In the genomic region with DNA sequence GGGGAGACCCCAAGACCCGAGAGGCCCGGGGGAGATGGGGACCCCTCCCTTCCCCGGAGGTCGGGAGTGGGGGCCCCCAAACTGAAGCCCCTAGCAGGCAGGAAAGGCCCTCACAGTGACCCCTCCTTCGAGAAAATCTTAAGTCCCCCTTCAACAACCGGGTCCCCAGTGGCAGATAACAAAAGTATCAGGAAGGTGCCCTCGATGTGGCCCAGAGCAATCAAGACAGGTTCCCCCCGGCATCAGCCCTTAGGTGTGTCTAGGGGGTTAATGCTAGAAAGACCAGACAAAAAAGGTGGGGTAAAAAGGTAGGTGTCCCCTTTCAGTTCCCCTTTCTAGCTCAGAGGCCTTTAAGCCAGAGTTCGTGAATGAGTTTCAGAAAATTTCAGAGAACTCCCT, we compare ENCODE assay signal across 8 cellular contexts. TPM values are rescaled to one million over a fixed set of nuclear protein-coding genes. Genes with fewer than 3 reads are reported as not detected.
DNase-seq lines count a peak whose midpoint lies in the region; ATAC-seq and TF ChIP-seq lines count a peak whose summit lies in the region.

No MANE protein-coding gene starts in this region.

- peak overlapping the region; percentile 88 to 93 (median 90) for H3K4me3 Mint-ChIP-seq in CD8-positive, alpha-beta memory T cell
- peak overlapping the region; percentile 83 to 88 (median 85) for H3K4me3 Mint-ChIP-seq in brain

- H3K4me2 ChIP-seq in KMS-11: peak overlapping the region; percentile 80

- H3K9me3 Mint-ChIP-seq in CD8-positive, alpha-beta memory T cell: no peaks in the 10 kb centered on the region
- H3K9me3 Mint-ChIP-seq in brain: no peaks in the 10 kb centered on the region

- peaks cover 0 to 2% of the 10 kb centered on the region in 2 donors for H3K27me3 Mint-ChIP-seq in CD8-positive, alpha-beta memory T cell
- peaks cover 5% of the 10 kb centered on the region for H3K27me3 Mint-ChIP-seq in brain

- H3K79me2 ChIP-seq in KMS-11 (ENCODE audit: insufficient read depth, low read depth): no peaks in the 10 kb centered on the region

- no peak for TF ChIP-seq CTCF in KMS-11 (conservative IDR thresholded peaks at IDR 0.05; ENCODE audit: low read depth, low read length)
- TF ChIP-seq CTCF in brain (conservative IDR thresholded peaks at IDR 0.05): no peak

- H3K4me3 ChIP-seq in CD8-positive, alpha-beta memory T cell (ENCODE audit: low read length): peak overlapping the region; percentile 53
- no peak overlapping the region for H3K4me3 ChIP-seq in KMS-11 (IDR thresholded peaks at IDR 0.05; ENCODE audit: insufficient read depth, low read depth, low read length)
- peak overlapping the region in 1 of 2 donors; percentile 18 for H3K4me3 ChIP-seq in muscle layer of colon (ENCODE audit: low read depth in 1 of 2, low read length in 2 of 2)

- peak overlapping the region; percentile 39; the same call in 1 of the 2 replicates for H2AFZ ChIP-seq in KMS-11 (ENCODE audit: low read depth)

- H3K36me3 Mint-ChIP-seq in CD8-positive, alpha-beta memory T cell: peaks cover 0 to 11% (median 4%) of the 10 kb centered on the region in 3 donors
- H3K36me3 Mint-ChIP-seq in brain: no peaks in the 10 kb centered on the region

- DNase-seq in CD8-positive, alpha-beta memory T cell: peak in 3 of 5 donors; percentile 32 to 58 (median 37)
- DNase-seq in NCI-H1436 (lab: John Stamatoyannopoulos, UW): no peak
- DNase-seq in NK-92 (lab: John Stamatoyannopoulos, UW; ENCODE audit: unreplicated experiment): no peak

- peak overlapping the region; percentile 53 for H3K27ac ChIP-seq in CD8-positive, alpha-beta memory T cell (ENCODE audit: low read depth, low read length)
- H3K27ac ChIP-seq in KMS-11: no peak overlapping the region
- peak overlapping the region; percentile 32 for H3K27ac ChIP-seq in muscle layer of colon (ENCODE audit: low read depth, low read length)

- peak overlapping the region; percentile 25; the same call in 1 of the 2 replicates for H3K9ac ChIP-seq in KMS-11
- peak overlapping the region; percentile 21 for H3K9ac ChIP-seq in muscle layer of colon (ENCODE audit: low read length)

- peaks cover 61% of the 10 kb centered on the region for H3K4me1 ChIP-seq in CD8-positive, alpha-beta memory T cell (ENCODE audit: insufficient read depth, low read length)
- H3K4me1 ChIP-seq in KMS-11 (ENCODE audit: low read depth, poor library complexity, severe bottlenecking) (peaks cover 62% of the 10 kb centered on the region), muscle layer of colon (ENCODE audit: insufficient read depth, low read length) (peaks cover 37% of the 10 kb centered on the region)

- peaks cover 57 to 72% (median 66%) of the 10 kb centered on the region in 3 donors for H3K4me1 Mint-ChIP-seq in CD8-positive, alpha-beta memory T cell
- peaks cover 58% of the 10 kb centered on the region for H3K4me1 Mint-ChIP-seq in brain

- CTCF ChIA-PET in CD8-positive, alpha-beta memory T cell (lab: Charles Lee): interaction anchor here (1.5 to 7.8 kb wide), 3 partner anchors 9 to 44 kb away, joined by 4 to 49 read pairs (median 20); no protein-coding TSS in a partner anchor

- ATAC-seq in HG03095 (IDR thresholded peaks at IDR 0.05; ENCODE audit: unreplicated experiment): no peak
- no peak for ATAC-seq in GM18517 (IDR thresholded peaks at IDR 0.05; ENCODE audit: unreplicated experiment)

- no peaks in the 10 kb centered on the region; the same call in 1 of the 2 replicates for H4K20me1 ChIP-seq in KMS-11 (ENCODE audit: insufficient read depth)

- no peaks in the 10 kb centered on the region for H3K36me3 ChIP-seq in CD8-positive, alpha-beta memory T cell (ENCODE audit: insufficient read depth, low read length)
- H3K36me3 ChIP-seq in KMS-11 (ENCODE audit: insufficient read depth) (no peaks in the 10 kb centered on the region), muscle layer of colon (ENCODE audit: insufficient read depth, low read length) (peaks cover 4% of the 10 kb centered on the region)

- POLR2A ChIA-PET in CD8-positive, alpha-beta memory T cell (lab: Charles Lee): interaction anchor here (3.1 kb wide), 1 partner anchor 54 kb away, joined by 9 read pairs; no protein-coding TSS in a partner anchor

- peak overlapping the region; percentile 95 to 100 (median 98) for H3K27ac Mint-ChIP-seq in CD8-positive, alpha-beta memory T cell
- peak overlapping the region; percentile 40 to 80 (median 67) for H3K27ac Mint-ChIP-seq in brain

- H3K9me3 ChIP-seq in CD8-positive, alpha-beta memory T cell (ENCODE audit: low read length): no peaks in the 10 kb centered on the region
- H3K9me3 ChIP-seq in muscle layer of colon (ENCODE audit: low read length): no peaks in the 10 kb centered on the region

- H3K27me3 ChIP-seq in CD8-positive, alpha-beta memory T cell (ENCODE audit: insufficient read depth, low read length, poor library complexity, severe bottlenecking): no peaks in the 10 kb centered on the region
- H3K27me3 ChIP-seq in KMS-11 (ENCODE audit: insufficient read depth, low read depth) (no peaks in the 10 kb centered on the region), muscle layer of colon (ENCODE audit: control insufficient read depth in 1 of 2, insufficient read depth in 2 of 2, low read length in 2 of 2) (no peaks in the 10 kb centered on the region)

RNA-seq across cellular contexts. Expression of a gene that starts 0.3 kb away (rescaled TPM):
- total RNA-seq in CD8-positive, alpha-beta memory T cell: 10 to 100 TPM; 78.2 to 88.4 TPM
- 41.5 TPM for polyA plus RNA-seq in CD8-positive, alpha-beta memory T cell
- 70.1 TPM for polyA plus RNA-seq in brain (ENCODE audit: insufficient read depth, low read depth, low replicate concordance)

Comparison
In these comparisons a context has a peak if more than half of its experiments do, and no peak if none do; other contexts are left out.
1. DNase-seq: peak in CD8-positive, alpha-beta memory T cell (3 of 5); none in NCI-H1436 (single experiment) and NK-92 (single experiment).